ENCODE assay signal across 20 cellular contexts in genomic region chr1:31866450-31866801, GRCh38. TPM values are rescaled to one million over a fixed set of nuclear protein-coding genes. Genes with fewer than 3 reads are reported as not detected.
DNase-seq lines count a peak whose midpoint lies in the region; TF ChIP-seq lines count a peak whose summit lies in the region.
"Had no signal": no experiment of that assay in that cellular context is flagged by ENCODE, and none has a peak within 500 bp of the region (broad histone marks: within the 10 kb centered on the region; RNA-seq: fewer than 3 reads in every experiment).

No MANE protein-coding gene starts in this region.

- H3K27me3 ChIP-seq in colonic mucosa (no peaks in the 10 kb centered on the region), WERI-Rb-1 (ENCODE audit: insufficient read depth, low read depth, severe bottlenecking) (no peaks in the 10 kb centered on the region)
- H3K27me3 ChIP-seq: transverse colon had no signal

- intact Hi-C loops in colonic mucosa (cut with DNase I) = no loop called here

- H3K36me3 ChIP-seq in colonic mucosa (no peaks in the 10 kb centered on the region), WERI-Rb-1 (no peaks in the 10 kb centered on the region)
- H3K36me3 ChIP-seq: transverse colon had no signal

- in situ Hi-C loops in GM13976 (cut with MboI; ENCODE audit: low sequenced_read_pairs, unreplicated experiment) = no loop called here

- DNase-seq in DMS53 (lab: John Stamatoyannopoulos, UW) = peak; percentile 34
- DNase-seq in DMS53 treated with DMSO at 0.1 percent for 48 hours (lab: John Stamatoyannopoulos, UW; ENCODE audit: unreplicated experiment) = no peak
- peak; percentile 61 for DNase-seq in GM13976 (ENCODE audit: low spot score)
- DNase-seq in NAMALWA (ENCODE audit: low spot score) = peak; percentile 27
- DNase-seq in left kidney (ENCODE audit: low read depth, low spot score) = peak; percentile 63
- DNase-seq in ecto neural progenitor cell (ENCODE audit: low spot score) = no peak
- no peak for DNase-seq in colonic mucosa
- DNase-seq in WERI-Rb-1 = no peak
- DNase-seq: activated naive CD4-positive, alpha-beta T cell treated with anti-CD3 and anti-CD28 coated beads for 36 hours; glutamatergic neuron; HFFc6; Karpas-422; mesenchymal stem cell; NCI-H1436 treated with DMSO at 0.1 percent for 48 hours; NCI-H524; right cardiac atrium; SK-N-SH; stimulated activated CD4-positive, alpha-beta T cell treated with anti-CD3 and anti-CD28 coated beads, Interleukin-1b, Interleukin-23, amount 100 ng/mL, for 48 hours; transverse colon had no signal

- no peak overlapping the region for H3K4me3 ChIP-seq in colonic mucosa
- no peak overlapping the region for H3K4me3 ChIP-seq in WERI-Rb-1 (ENCODE audit: low read depth, low read length)
- H3K4me3 ChIP-seq: transverse colon had no signal

- H3K9me3 ChIP-seq in colonic mucosa (no peaks in the 10 kb centered on the region), WERI-Rb-1 (ENCODE audit: severe bottlenecking) (no peaks in the 10 kb centered on the region)
- H3K9me3 ChIP-seq: SK-N-SH, transverse colon had no signal

- TF ChIP-seq CTCF in GM13976 (IDR thresholded peaks at IDR 0.05; ENCODE audit: borderline replicate concordance, control extremely low read depth, extremely low read depth, insufficient read depth, missing control alignments) (no peak), colonic mucosa (IDR thresholded peaks at IDR 0.05) (no peak), WERI-Rb-1 (IDR thresholded peaks at IDR 0.05; ENCODE audit: low read depth, low read length) (no peak)

- H3K27ac ChIP-seq in colonic mucosa = no peak overlapping the region
- no peak overlapping the region for H3K27ac ChIP-seq in WERI-Rb-1
- H3K27ac ChIP-seq: 22Rv1, transverse colon had no signal

- H3K4me1 ChIP-seq in colonic mucosa = no peaks in the 10 kb centered on the region
- H3K4me1 ChIP-seq: transverse colon had no signal

- no peak overlapping the region for H3K9ac ChIP-seq in colonic mucosa (ENCODE audit: low read depth in 2 of 2, low read length in 2 of 2)
- H3K9ac ChIP-seq: SK-N-SH had no signal

RNA-seq across cellular contexts. Expression of gene SPOCD1, which starts 50.6 kb away (rescaled TPM):
- under 1 TPM; 0.45 to 0.59 TPM for total RNA-seq in colonic mucosa

Comparison
In these comparisons a context has a peak if more than half of its experiments do, and no peak if none do; other contexts are left out.
1. DNase-seq: peak in DMS53 (single experiment), GM13976 (single experiment), NAMALWA (single experiment) and left kidney (single experiment); none in DMS53 treated with DMSO at 0.1 percent for 48 hours (single experiment), ecto neural progenitor cell (single experiment), colonic mucosa (single experiment) and WERI-Rb-1 (single experiment).